In the genomic region with DNA sequence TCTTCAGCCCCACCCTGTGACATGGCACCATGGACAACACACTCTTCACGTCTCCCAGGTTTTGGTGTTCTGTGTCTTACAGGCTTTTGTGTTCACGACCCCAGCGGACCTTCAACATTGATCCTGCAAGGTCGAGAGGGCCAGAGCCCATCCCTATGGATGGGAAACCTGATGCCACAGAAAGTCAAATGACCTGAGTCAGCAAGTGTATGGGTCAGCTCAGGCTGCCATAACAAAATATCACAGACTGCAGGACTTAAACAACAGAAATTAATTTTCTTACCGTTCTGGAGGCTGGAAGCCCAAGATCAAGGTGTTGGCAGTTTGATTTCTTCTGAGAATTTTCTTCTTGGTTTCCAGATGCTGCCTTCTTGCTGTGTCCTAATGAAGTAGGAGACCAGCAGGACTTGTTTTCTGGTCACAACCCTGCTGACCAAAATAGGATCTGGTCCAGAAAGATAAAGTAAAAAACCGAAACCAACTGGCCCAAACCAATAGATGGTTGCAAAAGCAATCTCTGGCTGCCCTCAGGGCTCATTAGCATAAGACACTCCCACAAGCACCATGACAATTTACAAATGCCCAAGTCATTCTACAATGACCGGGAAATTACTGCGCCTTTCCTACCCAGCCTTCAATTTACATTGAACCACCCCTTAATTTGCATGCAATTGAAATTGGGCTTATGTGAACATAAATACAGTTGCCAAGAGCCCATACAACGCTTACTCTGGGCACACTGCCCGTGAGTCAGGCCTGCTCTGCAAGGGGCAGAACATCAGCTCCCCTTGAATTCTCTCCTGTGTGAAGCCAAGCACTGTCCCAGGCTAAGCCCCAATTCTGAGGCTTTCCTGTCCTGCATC, we compare ENCODE assay signal across 28 cellular contexts.
A peak's percentile ranks its signal among the peaks of the same experiment; 100 is the strongest.
DNase-seq lines count a peak whose midpoint lies in the region; ATAC-seq and TF ChIP-seq lines count a peak whose summit lies in the region.
"Had no signal": no experiment of that assay in that cellular context is flagged by ENCODE, and none has a peak within 500 bp of the region (broad histone marks: within the 10 kb centered on the region; RNA-seq: fewer than 3 reads in every experiment).

No MANE protein-coding gene starts in this region.

- no peak overlapping the region for H3K18ac ChIP-seq in neuronal stem cell (ENCODE audit: low read length)

- H3K4me1 ChIP-seq in neuronal stem cell (ENCODE audit: control insufficient read depth in 2 of 2, insufficient read depth in 1 of 2, low read depth in 1 of 2, low read length in 2 of 2) = peaks cover 0 to 1% of the 10 kb centered on the region in 2 donors
- H3K4me1 ChIP-seq: heart left ventricle, lower lobe of right lung, tibial nerve had no signal

- H2BK12ac ChIP-seq in neuronal stem cell (ENCODE audit: low read length) = no peak overlapping the region

- H3K9me3 ChIP-seq in neuronal stem cell (replicated peaks in 1 of 2; ENCODE audit: control insufficient read depth in 2 of 2, insufficient read depth in 1 of 2, low read depth in 1 of 2, low read length in 2 of 2) = peaks cover 0 to 2% of the 10 kb centered on the region in 2 donors
- H3K9me3 ChIP-seq: lower lobe of right lung had no signal

- H3K27me3 ChIP-seq in neuronal stem cell (ENCODE audit: control insufficient read depth in 3 of 3, insufficient read depth in 3 of 3, low read depth in 1 of 3, low read length in 3 of 3) = peaks cover 0 to 13% (median 0%) of the 10 kb centered on the region in 3 experiments
- H3K27me3 ChIP-seq: tibial nerve had no signal

- H3K9ac ChIP-seq in neuronal stem cell (ENCODE audit: low read depth, low read length, poor library complexity) = no peak overlapping the region

- H3K36me3 Mint-ChIP-seq in activated naive CD8-positive, alpha-beta T cell treated with anti-CD3 and anti-CD28 coated beads, Interleukin-2, amount 10 ng/mL, durations not matched to agents 7 days and 5 days = no peaks in the 10 kb centered on the region
- H3K36me3 Mint-ChIP-seq in activated naive CD8-positive, alpha-beta T cell treated with anti-CD3 and anti-CD28 coated beads, Interleukin-2, amount 50 U/mL, for 24 hours (ENCODE audit: low read depth) = no peaks in the 10 kb centered on the region
- H3K36me3 Mint-ChIP-seq in brain = no peaks in the 10 kb centered on the region
- H3K36me3 Mint-ChIP-seq: activated naive CD4-positive, alpha-beta T cell treated with anti-CD3 and anti-CD28 coated beads, Interleukin-2, amount 50 U/mL, for 72 hours; CD8-positive, alpha-beta memory T cell had no signal

- no peak overlapping the region for H2BK15ac ChIP-seq in neuronal stem cell (ENCODE audit: low read length)

- no peak overlapping the region for H3K4me3 ChIP-seq in neuronal stem cell (ENCODE audit: low read length in 2 of 2)
- H3K4me3 ChIP-seq: heart left ventricle, lower lobe of right lung, SK-N-MC, tibial nerve had no signal

- no peak overlapping the region for H4K8ac ChIP-seq in neuronal stem cell (ENCODE audit: low read depth, low read length)

- no peak overlapping the region for H3K4me3 Mint-ChIP-seq in activated naive CD8-positive, alpha-beta T cell treated with anti-CD3 and anti-CD28 coated beads, Interleukin-2, amount 10 ng/mL, durations not matched to agents 7 days and 5 days
- H3K4me3 Mint-ChIP-seq in activated naive CD8-positive, alpha-beta T cell treated with anti-CD3 and anti-CD28 coated beads, Interleukin-2, amount 50 U/mL, for 24 hours = no peak overlapping the region
- H3K4me3 Mint-ChIP-seq in brain = peak overlapping the region in 1 of 5 experiments; percentile 57
- H3K4me3 Mint-ChIP-seq: CD8-positive, alpha-beta memory T cell; dendritic cell treated with granulocyte-macrophage colony-stimulating factor and Interleukin-4, amounts not matched to agents 40 ng/mL and 50 ng/mL, for 4 days; endodermal cell; naive thymus-derived CD8-positive, alpha-beta T cell had no signal

- POLR2A ChIA-PET in activated naive CD8-positive, alpha-beta T cell treated with anti-CD3 and anti-CD28 coated beads, Interleukin-2, amount 10 ng/mL, durations not matched to agents 7 days and 5 days (lab: Charles Lee) = no interaction called here

- no peak overlapping the region for H2AFZ ChIP-seq in neuronal stem cell (ENCODE audit: low read length)

- no CpG with 5 or more reads among the region's 10 CpGs for WGBS in neuronal stem cell (ENCODE audit: extremely low coverage in 2 of 2, insufficient read length in 2 of 2, insufficient replicate concordance in 1 of 2), 2 donors

- no peak overlapping the region for H2AK5ac ChIP-seq in neuronal stem cell (ENCODE audit: low read depth, low read length)

- no peak overlapping the region for H3K14ac ChIP-seq in neuronal stem cell (ENCODE audit: low read length)

- no peak overlapping the region for H3K27ac ChIP-seq in neuronal stem cell (replicated peaks; ENCODE audit: low read length)
- H3K27ac ChIP-seq: heart left ventricle, lower lobe of right lung, SK-N-MC, tibial nerve had no signal

- no peak overlapping the region for H3K4ac ChIP-seq in neuronal stem cell (ENCODE audit: low read length)

- DNase-seq in activated naive CD8-positive, alpha-beta T cell treated with anti-CD3 and anti-CD28 coated beads, Interleukin-2, amount 10 ng/mL, durations not matched to agents 7 days and 5 days = peak; percentile 6
- no peak for DNase-seq in activated naive CD8-positive, alpha-beta T cell treated with anti-CD3 and anti-CD28 coated beads, Interleukin-2, amount 50 U/mL, for 24 hours
- DNase-seq in RPMI7951 (ENCODE audit: low read depth) = peak; percentile 55
- no peak for DNase-seq in neuronal stem cell (ENCODE audit: low spot score)
- DNase-seq in COLO829 (ENCODE audit: low spot score) = no peak
- DNase-seq in GM19238 (ENCODE audit: insufficient read length, low spot score) = no peak
- no peak for DNase-seq in NOMO-1 treated with dmso at 0.1 percent for 144 hours (lab: John Stamatoyannopoulos, UW; ENCODE audit: unreplicated experiment)
- DNase-seq: anterior cingulate cortex; caudate nucleus; CD8-positive, alpha-beta memory T cell; DMS153; endodermal cell; foreskin melanocyte; HCEC 1CT; heart left ventricle; Karpas-422; lower lobe of right lung; naive thymus-derived CD8-positive, alpha-beta T cell; NCI-H1436 treated with DMSO at 0.1 percent for 48 hours; NCI-H2081 treated with DMSO at 0.1 percent for 48 hours; NCI-H345; occipital lobe; stimulated activated CD4-positive, alpha-beta T cell treated with anti-CD3 and anti-CD28 coated beads, Interleukin-4, amount 100 ng/mL, for 4 hours had no signal

- no peak for ATAC-seq in activated naive CD8-positive, alpha-beta T cell treated with anti-CD3 and anti-CD28 coated beads, Interleukin-2, amount 10 ng/mL, durations not matched to agents 7 days and 5 days (ENCODE audit: low read depth)
- no peak for ATAC-seq in activated naive CD8-positive, alpha-beta T cell treated with anti-CD3 and anti-CD28 coated beads, Interleukin-2, amount 50 U/mL, for 24 hours
- ATAC-seq: activated naive CD4-positive, alpha-beta T cell treated with anti-CD3 and anti-CD28 coated beads, Interleukin-2, amount 50 U/mL, for 72 hours; heart left ventricle; lower lobe of right lung; naive thymus-derived CD8-positive, alpha-beta T cell had no signal

- no peaks in the 10 kb centered on the region for H3K36me3 ChIP-seq in neuronal stem cell (replicated peaks in 1 of 2; ENCODE audit: control insufficient read depth in 2 of 2, insufficient read depth in 2 of 2, low read length in 2 of 2)
- H3K36me3 ChIP-seq: heart left ventricle, lower lobe of right lung, tibial nerve had no signal

- H3K4me2 ChIP-seq in neuronal stem cell (ENCODE audit: insufficient read depth, low read length, poor library complexity, severe bottlenecking) = no peak overlapping the region

- H3K9me3 Mint-ChIP-seq in activated naive CD8-positive, alpha-beta T cell treated with anti-CD3 and anti-CD28 coated beads, Interleukin-2, amount 10 ng/mL, durations not matched to agents 7 days and 5 days = no peaks in the 10 kb centered on the region
- H3K9me3 Mint-ChIP-seq in activated naive CD8-positive, alpha-beta T cell treated with anti-CD3 and anti-CD28 coated beads, Interleukin-2, amount 50 U/mL, for 24 hours = no peaks in the 10 kb centered on the region
- H3K9me3 Mint-ChIP-seq in brain = peaks cover 7 to 15% (median 12%) of the 10 kb centered on the region in 5 experiments
- H3K9me3 Mint-ChIP-seq: activated naive CD4-positive, alpha-beta T cell treated with anti-CD3 and anti-CD28 coated beads, Interleukin-2, amount 50 U/mL, for 72 hours; dendritic cell treated with granulocyte-macrophage colony-stimulating factor and Interleukin-4, amounts not matched to agents 40 ng/mL and 50 ng/mL, for 4 days; endodermal cell had no signal

- no peaks in the 10 kb centered on the region for H3K79me1 ChIP-seq in neuronal stem cell (ENCODE audit: low read depth, low read length)

- no peak overlapping the region for H2BK5ac ChIP-seq in neuronal stem cell (ENCODE audit: low read length)

- no peak overlapping the region for H2BK120ac ChIP-seq in neuronal stem cell (ENCODE audit: low read depth, low read length)

- TF ChIP-seq CTCF in brain (conservative IDR thresholded peaks at IDR 0.05) = no peak

- peaks cover 14% of the 10 kb centered on the region for H3K27me3 Mint-ChIP-seq in activated naive CD8-positive, alpha-beta T cell treated with anti-CD3 and anti-CD28 coated beads, Interleukin-2, amount 10 ng/mL, durations not matched to agents 7 days and 5 days
- peaks cover 8% of the 10 kb centered on the region for H3K27me3 Mint-ChIP-seq in activated naive CD8-positive, alpha-beta T cell treated with anti-CD3 and anti-CD28 coated beads, Interleukin-2, amount 50 U/mL, for 24 hours
- peaks cover 5% of the 10 kb centered on the region for H3K27me3 Mint-ChIP-seq in brain

- H3K23ac ChIP-seq in neuronal stem cell (ENCODE audit: low read depth, low read length, poor library complexity) = peak overlapping the region; percentile 62

- H4K91ac ChIP-seq in neuronal stem cell (ENCODE audit: low read depth, low read length, poor library complexity) = no peak overlapping the region

- H3K4me1 Mint-ChIP-seq in activated naive CD8-positive, alpha-beta T cell treated with anti-CD3 and anti-CD28 coated beads, Interleukin-2, amount 10 ng/mL, durations not matched to agents 7 days and 5 days = no peaks in the 10 kb centered on the region
- no peaks in the 10 kb centered on the region for H3K4me1 Mint-ChIP-seq in activated naive CD8-positive, alpha-beta T cell treated with anti-CD3 and anti-CD28 coated beads, Interleukin-2, amount 50 U/mL, for 24 hours
- H3K4me1 Mint-ChIP-seq in brain = peaks cover 34% of the 10 kb centered on the region
- H3K4me1 Mint-ChIP-seq: endodermal cell had no signal

- H3K27ac Mint-ChIP-seq in activated naive CD8-positive, alpha-beta T cell treated with anti-CD3 and anti-CD28 coated beads, Interleukin-2, amount 10 ng/mL, durations not matched to agents 7 days and 5 days = no peak overlapping the region
- no peak overlapping the region for H3K27ac Mint-ChIP-seq in activated naive CD8-positive, alpha-beta T cell treated with anti-CD3 and anti-CD28 coated beads, Interleukin-2, amount 50 U/mL, for 24 hours
- peak overlapping the region in 4 of 5 experiments; percentile 19 to 81 (median 71) for H3K27ac Mint-ChIP-seq in brain
- H3K27ac Mint-ChIP-seq: activated naive CD4-positive, alpha-beta T cell treated with anti-CD3 and anti-CD28 coated beads, Interleukin-2, amount 50 U/mL, for 72 hours; dendritic cell treated with granulocyte-macrophage colony-stimulating factor and Interleukin-4, amounts not matched to agents 40 ng/mL and 50 ng/mL, for 4 days; endodermal cell had no signal

Comparison
In these comparisons a context has a peak if more than half of its experiments do, and no peak if none do; other contexts are left out.
1. DNase-seq: peak in activated naive CD8-positive, alpha-beta T cell treated with anti-CD3 and anti-CD28 coated beads, Interleukin-2, amount 10 ng/mL, durations not matched to agents 7 days and 5 days (single experiment) and RPMI7951 (single experiment); none in activated naive CD8-positive, alpha-beta T cell treated with anti-CD3 and anti-CD28 coated beads, Interleukin-2, amount 50 U/mL, for 24 hours (single experiment), neuronal stem cell (single experiment), COLO829 (single experiment), GM19238 (single experiment) and NOMO-1 treated with dmso at 0.1 percent for 144 hours (single experiment).
2. H3K27ac Mint-ChIP-seq: peak in brain (4 of 5); none in activated naive CD8-positive, alpha-beta T cell treated with anti-CD3 and anti-CD28 coated beads, Interleukin-2, amount 10 ng/mL, durations not matched to agents 7 days and 5 days (single experiment) and activated naive CD8-positive, alpha-beta T cell treated with anti-CD3 and anti-CD28 coated beads, Interleukin-2, amount 50 U/mL, for 24 hours (single experiment).